In the genomic region with DNA sequence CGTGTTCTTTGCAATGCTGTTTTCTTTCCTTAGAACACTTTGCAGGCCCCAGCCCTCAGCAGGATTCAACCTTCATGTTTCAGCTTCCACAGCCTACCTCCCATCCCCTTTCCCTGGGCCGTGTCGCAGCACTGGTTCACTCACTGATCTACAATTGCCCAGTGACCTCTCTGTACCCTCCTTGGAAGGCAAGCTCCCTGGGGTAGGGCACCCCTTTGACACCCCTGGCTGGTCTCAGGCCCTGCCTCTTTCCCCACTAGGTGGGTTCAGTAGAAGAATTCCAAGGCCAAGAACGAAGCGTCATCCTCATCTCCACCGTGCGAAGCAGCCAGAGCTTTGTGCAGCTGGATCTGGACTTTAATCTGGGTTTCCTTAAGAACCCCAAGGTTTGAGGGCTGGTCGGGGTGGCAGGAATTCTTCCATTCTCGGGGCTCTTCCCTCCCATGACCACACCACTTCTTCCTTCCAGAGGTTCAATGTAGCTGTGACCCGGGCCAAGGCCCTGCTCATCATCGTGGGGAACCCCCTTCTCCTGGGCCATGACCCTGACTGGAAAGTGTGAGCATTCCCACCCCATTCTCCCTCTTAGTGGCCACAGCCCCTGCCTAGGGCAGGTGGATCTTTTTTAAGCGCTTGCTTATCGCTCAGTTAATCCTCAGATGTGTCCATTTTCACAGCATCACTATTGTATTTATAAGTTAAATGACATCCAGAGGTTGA, we compare ENCODE assay signal across 1 cellular context.
TF ChIP-seq lines count a peak whose summit lies in the region.

No MANE protein-coding gene starts in this region.

TF ChIP-seq in endothelial cell of umbilical vein, 7 proteins besides CTCF, POLR2A, EP300 and RAD21:
- TF ChIP-seq EZH2 (IDR thresholded peaks at IDR 0.05; ENCODE audit: borderline replicate concordance, low read depth, low read length, severe bottlenecking): no peak
- no peak for TF ChIP-seq POLR2AphosphoS5 (IDR thresholded peaks at IDR 0.05; ENCODE audit: insufficient read depth, low read depth, low read length)
- no peak for TF ChIP-seq GATA2 (IDR thresholded peaks at IDR 0.05; ENCODE audit: insufficient read depth, insufficient read length, low read depth, low read length)
- no peak for TF ChIP-seq FOS (IDR thresholded peaks at IDR 0.05; ENCODE audit: borderline replicate concordance, insufficient read depth, low read length)
- TF ChIP-seq JUN (IDR thresholded peaks at IDR 0.05; ENCODE audit: borderline replicate concordance, insufficient read depth, insufficient read length, low read depth): no peak
- TF ChIP-seq MYC (IDR thresholded peaks at IDR 0.05; ENCODE audit: low read depth, low read length): no peak
- TF ChIP-seq, protein P1, sequence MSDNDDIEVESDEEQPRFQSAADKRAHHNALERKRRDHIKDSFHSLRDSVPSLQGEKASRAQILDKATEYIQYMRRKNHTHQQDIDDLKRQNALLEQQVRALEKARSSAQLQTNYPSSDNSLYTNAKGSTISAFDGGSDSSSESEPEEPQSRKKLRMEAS (IDR thresholded peaks at IDR 0.05; ENCODE audit: insufficient read depth, insufficient read length): no peak
